In genomic region chr6:43141644-43142043, GRCh38 we compare ENCODE assay signal across 15 cellular contexts.
"Had no signal": no experiment of that assay in that cellular context is flagged by ENCODE, and none has a peak within 500 bp of the region (broad histone marks: within the 10 kb centered on the region; RNA-seq: fewer than 3 reads in every experiment).

No MANE protein-coding gene starts in this region.

- H3K36me3 Mint-ChIP-seq: activated CD4-positive, alpha-beta memory T cell treated with anti-CD3 and anti-CD28 coated beads for 36 hours had no signal

- H3K9me3 ChIP-seq: pancreas, sigmoid colon, upper lobe of left lung had no signal

- DNase-seq: activated CD4-positive, alpha-beta memory T cell treated with anti-CD3 and anti-CD28 coated beads for 36 hours; activated CD4-positive, alpha-beta T cell treated with anti-CD3 and anti-CD28 coated beads for 36 hours; activated gamma-delta T cell; islet precursor cell; midbrain; pancreas; sigmoid colon; stimulated activated CD4-positive, alpha-beta T cell treated with anti-CD3 and anti-CD28 coated beads, Interleukin-1b, Interleukin-23, amount 100 ng/mL, for 48 hours; substantia nigra had no signal

- H3K4me3 Mint-ChIP-seq: activated CD4-positive, alpha-beta memory T cell treated with anti-CD3 and anti-CD28 coated beads for 36 hours; activated CD4-positive, alpha-beta T cell treated with anti-CD3 and anti-CD28 coated beads for 36 hours had no signal

- H3K27me3 Mint-ChIP-seq: activated CD4-positive, alpha-beta memory T cell treated with anti-CD3 and anti-CD28 coated beads for 36 hours; activated CD4-positive, alpha-beta T cell treated with anti-CD3 and anti-CD28 coated beads for 36 hours had no signal

- H3K4me3 ChIP-seq: lung, pancreas, sigmoid colon, upper lobe of left lung had no signal

- H3K27me3 ChIP-seq: pancreas, sigmoid colon, upper lobe of left lung had no signal

- H3K9me3 Mint-ChIP-seq: activated CD4-positive, alpha-beta memory T cell treated with anti-CD3 and anti-CD28 coated beads for 36 hours; activated T-cell treated with anti-CD3 and anti-CD28 coated beads, Interleukin-2, amount 50 U/mL, for 72 hours had no signal

- ATAC-seq: activated CD4-positive, alpha-beta T cell treated with anti-CD3 and anti-CD28 coated beads for 36 hours; esophagus mucosa; pancreas had no signal

- H3K27ac ChIP-seq: pancreas, sigmoid colon, upper lobe of left lung had no signal

- FAIRE-seq: astrocyte, bronchial epithelial cell, pancreas had no signal

- H3K36me3 ChIP-seq: pancreas, sigmoid colon had no signal

- H3K27ac Mint-ChIP-seq: activated CD4-positive, alpha-beta memory T cell treated with anti-CD3 and anti-CD28 coated beads for 36 hours; activated CD4-positive, alpha-beta T cell treated with anti-CD3 and anti-CD28 coated beads for 36 hours; activated T-cell treated with anti-CD3 and anti-CD28 coated beads, Interleukin-2, amount 50 U/mL, for 72 hours had no signal
